1 cellular context compared by ENCODE assay signal in genomic region chr5:10655686-10656075, GRCh38.
TF ChIP-seq lines count a peak whose summit lies in the region.

No MANE protein-coding gene starts in this region.

TF ChIP-seq in WTC11, 78 proteins besides CTCF, POLR2A, EP300 and RAD21 (continued from another document):
- TF ChIP-seq, protein P1, sequence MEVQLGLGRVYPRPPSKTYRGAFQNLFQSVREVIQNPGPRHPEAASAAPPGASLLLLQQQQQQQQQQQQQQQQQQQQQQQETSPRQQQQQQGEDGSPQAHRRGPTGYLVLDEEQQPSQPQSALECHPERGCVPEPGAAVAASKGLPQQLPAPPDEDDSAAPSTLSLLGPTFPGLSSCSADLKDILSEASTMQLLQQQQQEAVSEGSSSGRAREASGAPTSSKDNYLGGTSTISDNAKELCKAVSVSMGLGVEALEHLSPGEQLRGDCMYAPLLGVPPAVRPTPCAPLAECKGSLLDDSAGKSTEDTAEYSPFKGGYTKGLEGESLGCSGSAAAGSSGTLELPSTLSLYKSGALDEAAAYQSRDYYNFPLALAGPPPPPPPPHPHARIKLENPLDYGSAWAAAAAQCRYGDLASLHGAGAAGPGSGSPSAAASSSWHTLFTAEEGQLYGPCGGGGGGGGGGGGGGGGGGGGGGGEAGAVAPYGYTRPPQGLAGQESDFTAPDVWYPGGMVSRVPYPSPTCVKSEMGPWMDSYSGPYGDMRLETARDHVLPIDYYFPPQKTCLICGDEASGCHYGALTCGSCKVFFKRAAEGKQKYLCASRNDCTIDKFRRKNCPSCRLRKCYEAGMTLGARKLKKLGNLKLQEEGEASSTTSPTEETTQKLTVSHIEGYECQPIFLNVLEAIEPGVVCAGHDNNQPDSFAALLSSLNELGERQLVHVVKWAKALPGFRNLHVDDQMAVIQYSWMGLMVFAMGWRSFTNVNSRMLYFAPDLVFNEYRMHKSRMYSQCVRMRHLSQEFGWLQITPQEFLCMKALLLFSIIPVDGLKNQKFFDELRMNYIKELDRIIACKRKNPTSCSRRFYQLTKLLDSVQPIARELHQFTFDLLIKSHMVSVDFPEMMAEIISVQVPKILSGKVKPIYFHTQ (CRISPR knock-in tag; IDR thresholded peaks at IDR 0.05), result no peak
- 0 out of 2 replicates have a peak, but pooled peaks have one; percentile 29 for TF ChIP-seq ZNF423 (CRISPR knock-in tag; IDR thresholded peaks at IDR 0.05)
- no peak for TF ChIP-seq PRDM15 (CRISPR knock-in tag; IDR thresholded peaks at IDR 0.05)
